1 cellular context compared by ENCODE assay signal in the genomic region with DNA sequence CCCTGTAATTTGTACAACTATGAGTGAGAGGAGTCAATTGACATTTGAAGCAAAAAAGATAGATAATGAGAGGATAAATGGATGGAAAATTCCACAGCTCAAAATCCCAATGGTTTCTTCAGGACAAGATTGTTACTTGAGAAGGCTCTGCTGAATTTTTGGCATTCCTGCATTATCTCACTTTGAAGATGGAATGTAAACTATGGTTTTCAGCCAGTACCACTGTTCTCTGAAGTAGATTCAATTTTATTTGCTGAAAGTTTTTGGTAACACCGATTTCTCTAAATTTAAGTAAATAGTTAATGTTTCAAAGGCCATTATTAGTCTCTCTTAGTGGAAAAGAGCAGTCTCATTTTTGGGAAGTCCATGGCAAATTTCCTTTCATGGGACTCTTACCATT.
TF ChIP-seq lines count a peak whose summit lies in the region.

No MANE protein-coding gene starts in this region.

TF ChIP-seq in GM23338, 12 proteins besides CTCF, POLR2A, EP300 and RAD21 (continued from another document):
- TF ChIP-seq, protein P1, sequence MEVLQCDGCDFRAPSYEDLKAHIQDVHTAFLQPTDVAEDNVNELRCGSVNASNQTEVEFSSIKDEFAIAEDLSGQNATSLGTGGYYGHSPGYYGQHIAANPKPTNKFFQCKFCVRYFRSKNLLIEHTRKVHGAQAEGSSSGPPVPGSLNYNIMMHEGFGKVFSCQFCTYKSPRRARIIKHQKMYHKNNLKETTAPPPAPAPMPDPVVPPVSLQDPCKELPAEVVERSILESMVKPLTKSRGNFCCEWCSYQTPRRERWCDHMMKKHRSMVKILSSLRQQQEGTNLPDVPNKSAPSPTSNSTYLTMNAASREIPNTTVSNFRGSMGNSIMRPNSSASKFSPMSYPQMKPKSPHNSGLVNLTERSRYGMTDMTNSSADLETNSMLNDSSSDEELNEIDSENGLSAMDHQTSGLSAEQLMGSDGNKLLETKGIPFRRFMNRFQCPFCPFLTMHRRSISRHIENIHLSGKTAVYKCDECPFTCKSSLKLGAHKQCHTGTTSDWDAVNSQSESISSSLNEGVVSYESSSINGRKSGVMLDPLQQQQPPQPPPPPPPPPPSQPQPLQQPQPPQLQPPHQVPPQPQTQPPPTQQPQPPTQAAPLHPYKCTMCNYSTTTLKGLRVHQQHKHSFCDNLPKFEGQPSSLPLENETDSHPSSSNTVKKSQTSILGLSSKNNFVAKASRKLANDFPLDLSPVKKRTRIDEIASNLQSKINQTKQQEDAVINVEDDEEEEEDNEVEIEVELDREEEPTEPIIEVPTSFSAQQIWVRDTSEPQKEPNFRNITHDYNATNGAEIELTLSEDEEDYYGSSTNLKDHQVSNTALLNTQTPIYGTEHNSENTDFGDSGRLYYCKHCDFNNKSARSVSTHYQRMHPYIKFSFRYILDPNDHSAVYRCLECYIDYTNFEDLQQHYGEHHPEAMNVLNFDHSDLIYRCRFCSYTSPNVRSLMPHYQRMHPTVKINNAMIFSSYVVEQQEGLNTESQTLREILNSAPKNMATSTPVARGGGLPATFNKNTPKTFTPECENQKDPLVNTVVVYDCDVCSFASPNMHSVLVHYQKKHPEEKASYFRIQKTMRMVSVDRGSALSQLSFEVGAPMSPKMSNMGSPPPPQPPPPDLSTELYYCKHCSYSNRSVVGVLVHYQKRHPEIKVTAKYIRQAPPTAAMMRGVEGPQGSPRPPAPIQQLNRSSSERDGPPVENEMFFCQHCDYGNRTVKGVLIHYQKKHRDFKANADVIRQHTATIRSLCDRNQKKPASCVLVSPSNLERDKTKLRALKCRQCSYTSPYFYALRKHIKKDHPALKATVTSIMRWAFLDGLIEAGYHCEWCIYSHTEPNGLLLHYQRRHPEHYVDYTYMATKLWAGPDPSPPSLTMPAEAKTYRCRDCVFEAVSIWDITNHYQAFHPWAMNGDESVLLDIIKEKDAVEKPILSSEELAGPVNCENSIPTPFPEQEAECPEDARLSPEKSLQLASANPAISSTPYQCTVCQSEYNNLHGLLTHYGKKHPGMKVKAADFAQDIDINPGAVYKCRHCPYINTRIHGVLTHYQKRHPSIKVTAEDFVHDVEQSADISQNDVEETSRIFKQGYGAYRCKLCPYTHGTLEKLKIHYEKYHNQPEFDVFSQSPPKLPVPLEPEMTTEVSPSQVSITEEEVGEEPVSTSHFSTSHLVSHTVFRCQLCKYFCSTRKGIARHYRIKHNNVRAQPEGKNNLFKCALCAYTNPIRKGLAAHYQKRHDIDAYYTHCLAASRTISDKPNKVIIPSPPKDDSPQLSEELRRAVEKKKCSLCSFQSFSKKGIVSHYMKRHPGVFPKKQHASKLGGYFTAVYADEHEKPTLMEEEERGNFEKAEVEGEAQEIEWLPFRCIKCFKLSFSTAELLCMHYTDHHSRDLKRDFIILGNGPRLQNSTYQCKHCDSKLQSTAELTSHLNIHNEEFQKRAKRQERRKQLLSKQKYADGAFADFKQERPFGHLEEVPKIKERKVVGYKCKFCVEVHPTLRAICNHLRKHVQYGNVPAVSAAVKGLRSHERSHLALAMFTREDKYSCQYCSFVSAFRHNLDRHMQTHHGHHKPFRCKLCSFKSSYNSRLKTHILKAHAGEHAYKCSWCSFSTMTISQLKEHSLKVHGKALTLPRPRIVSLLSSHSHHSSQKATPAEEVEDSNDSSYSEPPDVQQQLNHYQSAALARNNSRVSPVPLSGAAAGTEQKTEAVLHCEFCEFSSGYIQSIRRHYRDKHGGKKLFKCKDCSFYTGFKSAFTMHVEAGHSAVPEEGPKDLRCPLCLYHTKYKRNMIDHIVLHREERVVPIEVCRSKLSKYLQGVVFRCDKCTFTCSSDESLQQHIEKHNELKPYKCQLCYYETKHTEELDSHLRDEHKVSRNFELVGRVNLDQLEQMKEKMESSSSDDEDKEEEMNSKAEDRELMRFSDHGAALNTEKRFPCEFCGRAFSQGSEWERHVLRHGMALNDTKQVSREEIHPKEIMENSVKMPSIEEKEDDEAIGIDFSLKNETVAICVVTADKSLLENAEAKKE (CRISPR knock-in tag; IDR thresholded peaks at IDR 0.05) = 0 out of 2 replicates have a peak, but pooled peaks have one; percentile 41
- TF ChIP-seq NANOG (IDR thresholded peaks at IDR 0.05; ENCODE audit: borderline replicate concordance) = peak; percentile 78; the same call in 1 of the 2 replicates
